12 cellular contexts compared by ENCODE assay signal in the genomic region with DNA sequence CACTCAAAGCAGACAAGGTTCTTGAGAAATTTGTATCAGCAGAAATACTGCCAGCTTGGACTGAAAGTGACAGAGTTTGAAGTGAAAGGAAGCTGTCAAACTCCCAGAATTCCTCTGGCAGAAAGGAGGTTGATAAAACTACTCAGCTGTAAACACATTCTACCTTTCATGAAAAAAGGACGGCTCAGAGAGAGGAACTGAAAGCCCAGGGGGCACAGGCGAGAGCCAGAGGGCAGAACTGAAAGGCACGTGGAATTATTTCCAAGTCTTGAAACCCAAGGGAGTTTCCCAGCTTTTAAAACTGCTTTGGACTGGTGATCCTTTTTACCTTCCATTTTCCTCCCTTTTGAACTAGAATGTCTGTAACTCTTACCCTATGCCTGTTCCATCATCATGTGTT. TPM values are rescaled to one million over a fixed set of nuclear protein-coding genes. Genes with fewer than 3 reads are reported as not detected.
DNase-seq lines count a peak whose midpoint lies in the region; ATAC-seq and TF ChIP-seq lines count a peak whose summit lies in the region.
"Had no signal": no experiment of that assay in that cellular context is flagged by ENCODE, and none has a peak within 500 bp of the region (broad histone marks: within the 10 kb centered on the region; RNA-seq: fewer than 3 reads in every experiment).

No MANE protein-coding gene starts in this region.

- no peaks in the 10 kb centered on the region for H3K36me3 Mint-ChIP-seq in MCF 10A (ENCODE audit: insufficient read depth, unreplicated experiment)

- no TSS peak for BruUV-seq in mammary epithelial cell (replicated peaks; lab: Mats Ljungman, UMichigan)
- BruUV-seq in MCF 10A (replicated peaks; lab: Mats Ljungman, UMichigan): no TSS peak

- H3K4me3 Mint-ChIP-seq in MCF 10A (ENCODE audit: unreplicated experiment): no peak overlapping the region

- H3K9ac ChIP-seq in mammary epithelial cell (ENCODE audit: insufficient read depth, low read length) (no peak overlapping the region), fibroblast of lung (ENCODE audit: insufficient read depth, low read length) (no peak overlapping the region)

- no peaks in the 10 kb centered on the region for H3K4me1 Mint-ChIP-seq in MCF 10A (ENCODE audit: insufficient read depth, unreplicated experiment)

- H2AFZ ChIP-seq in mammary epithelial cell (ENCODE audit: low read depth, low read length): peak overlapping the region; percentile 34
- H2AFZ ChIP-seq in fibroblast of lung (ENCODE audit: low read length): peak overlapping the region; percentile 5

- H3K9me3 ChIP-seq in mammary epithelial cell (replicated peaks; ENCODE audit: insufficient read depth, low read length) (peaks cover 4% of the 10 kb centered on the region), fibroblast of lung (ENCODE audit: control insufficient read depth, insufficient read depth, low read depth, low read length) (no peaks in the 10 kb centered on the region), tibial artery (peaks cover 0 to 7% (median 5%) of the 10 kb centered on the region in 3 donors)
- H3K9me3 ChIP-seq: vagina had no signal

- no peak overlapping the region for H3K27ac ChIP-seq in mammary epithelial cell (ENCODE audit: insufficient read depth, low read depth, low read length)
- H3K27ac ChIP-seq in fibroblast of lung (ENCODE audit: insufficient read depth, low read length): no peak overlapping the region
- H3K27ac ChIP-seq in tibial artery: peak overlapping the region; percentile 76 to 79
- H3K27ac ChIP-seq in RWPE1: no peak overlapping the region
- H3K27ac ChIP-seq: vagina had no signal

- DNase-seq in mammary epithelial cell (no peak), MCF 10A (ENCODE audit: unreplicated experiment) (no peak), fibroblast of lung (ENCODE audit: low read depth in 2 of 2) (no peak), tibial artery (no peak), nucleus accumbens (lab: John Stamatoyannopoulos, UW) (no peak), RWPE1 (ENCODE audit: low spot score) (no peak), activated gamma-delta T cell (lab: John Stamatoyannopoulos, UW) (no peak)
- DNase-seq: C1 segment of cervical spinal cord, left ventricle myocardium superior, SIG-M5 had no signal

- H3K27me3 Mint-ChIP-seq in MCF 10A (ENCODE audit: insufficient read depth, unreplicated experiment): peaks cover 100% of the 10 kb centered on the region

- WGBS in mammary epithelial cell (ENCODE audit: low coverage, missing lambda C conversion rate): 33% methylated on average over 3 of the region's 3 CpGs

- H3K4me2 ChIP-seq in mammary epithelial cell (ENCODE audit: insufficient read depth, low read depth, low read length): no peak overlapping the region
- no peak overlapping the region for H3K4me2 ChIP-seq in fibroblast of lung (ENCODE audit: extremely low read depth, insufficient read depth, low read length)

- H3K36me3 ChIP-seq in mammary epithelial cell (ENCODE audit: insufficient read depth, low read length) (no peaks in the 10 kb centered on the region), fibroblast of lung (ENCODE audit: control insufficient read depth, insufficient read depth, low read length) (no peaks in the 10 kb centered on the region), tibial artery (no peaks in the 10 kb centered on the region)
- H3K36me3 ChIP-seq: vagina had no signal

- H3K4me3 ChIP-seq in mammary epithelial cell (replicated peaks in 1 of 3; ENCODE audit: insufficient read depth in 1 of 3, low read depth in 2 of 3, low read length in 3 of 3) (no peak overlapping the region), fibroblast of lung (replicated peaks in 1 of 4; ENCODE audit: control extremely low read depth in 1 of 4, insufficient read depth in 1 of 4, low read depth in 3 of 4, low read length in 4 of 4) (no peak overlapping the region), tibial artery (peak overlapping the region in 1 of 2 donors; percentile 12)
- H3K4me3 ChIP-seq: vagina had no signal

- H3K4me1 ChIP-seq in mammary epithelial cell (ENCODE audit: insufficient read depth, low read length) (no peaks in the 10 kb centered on the region), fibroblast of lung (ENCODE audit: control insufficient read depth, extremely low read depth, insufficient read depth, low read length) (no peaks in the 10 kb centered on the region), tibial artery (peaks cover 0 to 20% (median 6%) of the 10 kb centered on the region in 4 donors)
- H3K4me1 ChIP-seq: vagina had no signal

- POLR2A ChIA-PET in MCF 10A (lab: Yijun Ruan, JAX) (no interaction called here), RWPE1 (lab: Yijun Ruan, JAX; ENCODE audit: low non-redundant PET) (no interaction called here)

- H3K9me3 Mint-ChIP-seq in MCF 10A (ENCODE audit: unreplicated experiment): peaks cover 7% of the 10 kb centered on the region

- in situ Hi-C loops in mammary epithelial cell (cut with MboI; ENCODE audit: low sequenced_read_pairs in 2 of 2): no loop called here

- H3K27ac Mint-ChIP-seq in MCF 10A (ENCODE audit: low read depth, unreplicated experiment): no peak overlapping the region

- H4K20me1 ChIP-seq in mammary epithelial cell (ENCODE audit: insufficient read depth, low read length) (no peaks in the 10 kb centered on the region), fibroblast of lung (ENCODE audit: control insufficient read depth, extremely low read depth, insufficient read depth, low read length) (no peaks in the 10 kb centered on the region)

- dilution Hi-C loops in mammary epithelial cell (cut with HindIII; ENCODE audit: low sequenced_read_pairs): loop anchor here (5.0 kb wide), 1 partner anchor 52 kb away; no protein-coding TSS in a partner anchor

- peak; percentile 71 for ATAC-seq in HG03571 (IDR thresholded peaks at IDR 0.05; ENCODE audit: unreplicated experiment)
- ATAC-seq: left ventricle myocardium superior had no signal

- CTCF ChIA-PET in mammary epithelial cell (lab: Charles Lee; ENCODE audit: low non-redundant PET) (no interaction called here), MCF 10A (lab: Yijun Ruan, JAX) (interaction anchor here (0.6 kb wide), 1 partner anchor 1701 kb away, joined by 3 read pairs; no protein-coding TSS in a partner anchor), RWPE1 (lab: Yijun Ruan, JAX) (no interaction called here)

- H3K27me3 ChIP-seq in mammary epithelial cell (ENCODE audit: insufficient read depth, low read length) (peaks cover 9% of the 10 kb centered on the region), fibroblast of lung (ENCODE audit: control insufficient read depth, insufficient read depth, low read length) (no peaks in the 10 kb centered on the region), tibial artery (no peaks in the 10 kb centered on the region)
- H3K27me3 ChIP-seq: vagina had no signal

- intact Hi-C loops in mammary epithelial cell (cut with micrococcal nuclease) (no loop called here), MCF 10A (cut with micrococcal nuclease) (loop anchor here (10.0 kb wide), 1 partner anchor 365 kb away; no protein-coding TSS in a partner anchor), tibial artery (cut with DNase I; ENCODE audit: low total_unique reads) (no loop called here)

- H3K79me2 ChIP-seq in mammary epithelial cell (ENCODE audit: insufficient read depth, low read length): no peaks in the 10 kb centered on the region
- H3K79me2 ChIP-seq in fibroblast of lung (ENCODE audit: control insufficient read depth, insufficient read depth, low read length): no peaks in the 10 kb centered on the region

- TF ChIP-seq CTCF in mammary epithelial cell (conservative IDR thresholded peaks at IDR 0.05 in 1 of 2, IDR thresholded peaks at IDR 0.05 in 1 of 2; ENCODE audit: extremely low read depth in 1 of 2, insufficient read depth in 1 of 2, low read depth in 1 of 2, low read length in 2 of 2) (no peak), MCF 10A (IDR thresholded peaks at IDR 0.05; ENCODE audit: unreplicated experiment) (no peak), fibroblast of lung (conservative IDR thresholded peaks at IDR 0.05 in 1 of 2, IDR thresholded peaks at IDR 0.05 in 1 of 2; ENCODE audit: low read depth in 1 of 2, low read length in 2 of 2) (no peak), tibial artery (IDR thresholded peaks at IDR 0.05) (no peak), RWPE1 (conservative IDR thresholded peaks at IDR 0.05; ENCODE audit: low read depth) (no peak)

RNA-seq across cellular contexts. Expression of a gene that starts 14.5 kb away (rescaled TPM):
- 10 to 100 TPM; 25.7 to 58.7 TPM for total RNA-seq in mammary epithelial cell
- polyA plus RNA-seq in mammary epithelial cell: 17.7 TPM
- polyA minus RNA-seq in mammary epithelial cell: 170 TPM
- total RNA-seq in MCF 10A (2022): 35.6 and 36.4 TPM in 2 replicates
- 8.5 and 18.3 TPM in 2 replicates for total RNA-seq in fibroblast of lung
- polyA plus RNA-seq in fibroblast of lung: 26.6 and 31.3 TPM in 2 replicates
- polyA plus RNA-seq in fibroblast of lung (2012): 15.8 and 20.6 TPM in 2 replicates
- 60.7 and 71.2 TPM in 2 replicates for polyA minus RNA-seq in fibroblast of lung (ENCODE audit: low replicate concordance)

Comparison
In these comparisons a context has a peak if more than half of its experiments do, and no peak if none do; other contexts are left out.
1. H3K27ac ChIP-seq: peak in tibial artery (2 of 2); none in mammary epithelial cell (single experiment), fibroblast of lung (single experiment) and RWPE1 (single experiment).